9 cellular contexts compared by ENCODE assay signal in genomic region chr20:44532981-44533331, GRCh38. TPM values are rescaled to one million over a fixed set of nuclear protein-coding genes. Genes with fewer than 3 reads are reported as not detected.
A peak's percentile ranks its signal among the peaks of the same experiment; 100 is the strongest.
DNase-seq lines count a peak whose midpoint lies in the region; ATAC-seq and TF ChIP-seq lines count a peak whose summit lies in the region.
"Had no signal": no experiment of that assay in that cellular context is flagged by ENCODE, and none has a peak within 500 bp of the region (broad histone marks: within the 10 kb centered on the region; RNA-seq: fewer than 3 reads in every experiment).

No MANE protein-coding gene starts in this region.

- H3K4me3 Mint-ChIP-seq in activated naive CD8-positive, alpha-beta T cell treated with anti-CD3 and anti-CD28 coated beads, Interleukin-2, amount 50 U/mL, for 24 hours: no peak overlapping the region

- H3K36me3 ChIP-seq in heart right ventricle (no peaks in the 10 kb centered on the region), iPS-18a (ENCODE audit: control insufficient read depth, low read depth, low read length) (no peaks in the 10 kb centered on the region), upper lobe of left lung (no peaks in the 10 kb centered on the region)

- TF ChIP-seq CTCF in heart right ventricle (IDR thresholded peaks at IDR 0.05): no peak
- TF ChIP-seq CTCF in upper lobe of left lung (IDR thresholded peaks at IDR 0.05): no peak

- intact Hi-C loops in heart right ventricle (cut with DNase I) (loop anchor here in 9 of 10 donors (2.0 to 10.0 kb wide), 8 partner anchors 39 to 202 kb away; partner anchors contain the start of gene PKIG (in 1 of the 9)), left ventricle myocardium superior (cut with micrococcal nuclease) (loop anchor here (10.0 kb wide), 1 partner anchor 72 kb away; no protein-coding TSS in a partner anchor)

- TF ChIP-seq EP300 in upper lobe of left lung (IDR thresholded peaks at IDR 0.05): no peak

- DNase-seq in heart right ventricle: no peak
- DNase-seq in left ventricle myocardium superior: no peak
- DNase-seq in activated naive CD8-positive, alpha-beta T cell treated with anti-CD3 and anti-CD28 coated beads, Interleukin-2, amount 50 U/mL, for 24 hours: no peak
- no peak for DNase-seq in upper lobe of left lung
- DNase-seq in stimulated activated CD4-positive, alpha-beta T cell treated with anti-CD3 and anti-CD28 coated beads, Interleukin-1b, Interleukin-23, amount 100 ng/mL, for 48 hours: no peak
- no peak for DNase-seq in NCI-H526 treated with DMSO at 0.1 percent for 48 hours (lab: John Stamatoyannopoulos, UW)
- DNase-seq: NCI-H226 had no signal

- no peaks in the 10 kb centered on the region for H3K9me3 ChIP-seq in heart right ventricle
- H3K9me3 ChIP-seq in iPS-18a (ENCODE audit: control insufficient read depth, low read depth, low read length): no peaks in the 10 kb centered on the region
- H3K9me3 ChIP-seq in upper lobe of left lung: no peaks in the 10 kb centered on the region

- H3K27ac Mint-ChIP-seq in activated naive CD8-positive, alpha-beta T cell treated with anti-CD3 and anti-CD28 coated beads, Interleukin-2, amount 50 U/mL, for 24 hours: no peak overlapping the region

- H3K4me1 Mint-ChIP-seq in activated naive CD8-positive, alpha-beta T cell treated with anti-CD3 and anti-CD28 coated beads, Interleukin-2, amount 50 U/mL, for 24 hours: peaks cover 10% of the 10 kb centered on the region

- H3K36me3 Mint-ChIP-seq in activated naive CD8-positive, alpha-beta T cell treated with anti-CD3 and anti-CD28 coated beads, Interleukin-2, amount 50 U/mL, for 24 hours (ENCODE audit: low read depth): no peaks in the 10 kb centered on the region

- H3K27ac ChIP-seq in heart right ventricle: peak overlapping the region in 6 of 10 donors; percentile 23 to 85 (median 78)
- H3K27ac ChIP-seq in iPS-18a (ENCODE audit: low read length): no peak overlapping the region
- H3K27ac ChIP-seq in upper lobe of left lung: peak overlapping the region; percentile 48 to 92 (median 84)

- ATAC-seq in heart right ventricle (no peak), left ventricle myocardium superior (no peak), upper lobe of left lung (ENCODE audit: low FRiP score in 2 of 2) (no peak), GM19452 (IDR thresholded peaks at IDR 0.05; ENCODE audit: unreplicated experiment) (no peak)
- peak; percentile 27 for ATAC-seq in activated naive CD8-positive, alpha-beta T cell treated with anti-CD3 and anti-CD28 coated beads, Interleukin-2, amount 50 U/mL, for 24 hours

- 72 to 83% methylated on average over 2 of the region's 2 CpGs for WGBS in heart right ventricle, 2 donors
- WGBS in upper lobe of left lung, 2 donors: 69 to 70% methylated on average over 2 of the region's 2 CpGs

- H3K27me3 ChIP-seq in heart right ventricle: peaks cover 0 to 10% (median 0%) of the 10 kb centered on the region in 7 donors
- H3K27me3 ChIP-seq in iPS-18a (ENCODE audit: control insufficient read depth, insufficient read depth, low read length): no peaks in the 10 kb centered on the region
- no peaks in the 10 kb centered on the region for H3K27me3 ChIP-seq in upper lobe of left lung

- no peaks in the 10 kb centered on the region for H3K9me3 Mint-ChIP-seq in activated naive CD8-positive, alpha-beta T cell treated with anti-CD3 and anti-CD28 coated beads, Interleukin-2, amount 50 U/mL, for 24 hours

- H3K4me3 ChIP-seq in heart right ventricle: peak overlapping the region in 7 of 10 donors; percentile 63 to 96 (median 80)
- peak overlapping the region; percentile 84 for H3K4me3 ChIP-seq in iPS-18a (ENCODE audit: low read length)
- H3K4me3 ChIP-seq in upper lobe of left lung: peak overlapping the region in 3 of 4 donors; percentile 52 to 96 (median 90)

- TF ChIP-seq POLR2A in upper lobe of left lung (IDR thresholded peaks at IDR 0.05): no peak

- peaks cover 3 to 47% (median 21%) of the 10 kb centered on the region in 9 donors for H3K4me1 ChIP-seq in heart right ventricle
- peaks cover 8% of the 10 kb centered on the region for H3K4me1 ChIP-seq in iPS-18a (ENCODE audit: control insufficient read depth, low read depth, low read length)
- peaks cover 7 to 18% (median 13%) of the 10 kb centered on the region in 4 donors for H3K4me1 ChIP-seq in upper lobe of left lung

- no peak overlapping the region for H3K9ac ChIP-seq in iPS-18a (ENCODE audit: low read length)

- H3K27me3 Mint-ChIP-seq in activated naive CD8-positive, alpha-beta T cell treated with anti-CD3 and anti-CD28 coated beads, Interleukin-2, amount 50 U/mL, for 24 hours: no peaks in the 10 kb centered on the region

RNA-seq across cellular contexts. Expression of gene SERINC3, which starts 11.1 kb away (rescaled TPM):
- total RNA-seq in heart right ventricle: 100 to 1,000 TPM in 3 of 10 donors, 10 to 100 TPM in 7; 75.9 to 116 (median 98.7) TPM
- 10 to 100 TPM; 38.9 to 45.9 TPM for polyA plus RNA-seq in heart right ventricle
- 89.9 TPM for total RNA-seq in left ventricle myocardium superior
- total RNA-seq in upper lobe of left lung: 100 to 1,000 TPM in 4 of 6 donors, 10 to 100 TPM in 2; 56.3 to 122 (median 107) TPM

RNA-seq across cellular contexts. Expression of gene PKIG, which starts 49.4 kb away (rescaled TPM):
- total RNA-seq in heart right ventricle: 100 to 1,000 TPM; 155 to 342 (median 231) TPM
- polyA plus RNA-seq in heart right ventricle: 100 to 1,000 TPM; 180 to 196 TPM
- 195 TPM for total RNA-seq in left ventricle myocardium superior
- total RNA-seq in upper lobe of left lung: 10 to 100 TPM; 46.1 to 91.5 (median 67.8) TPM

RNA-seq across cellular contexts. Expression of gene TTPAL, which starts 57.3 kb away (rescaled TPM):
- total RNA-seq in heart right ventricle (1 to 10 TPM; 2.6 to 7.3 (median 4.7) TPM), left ventricle myocardium superior (4.1 TPM), upper lobe of left lung (10 to 100 TPM in 4 of 6 donors, 1 to 10 TPM in 2; 9.4 to 12.2 (median 10.2) TPM)
- polyA plus RNA-seq in heart right ventricle: 1 to 10 TPM; 2.3 TPM
